Comparison of ENCODE assay signal across 24 cellular contexts in genomic region chr5:6087576-6087975, GRCh38.
"Had no signal": no experiment of that assay in that cellular context is flagged by ENCODE, and none has a peak within 500 bp of the region (broad histone marks: within the 10 kb centered on the region; RNA-seq: fewer than 3 reads in every experiment).

No MANE protein-coding gene starts in this region.

- H3K4me2 ChIP-seq: smooth muscle cell had no signal

- ATAC-seq: effector memory CD8-positive, alpha-beta T cell; gastrocnemius medialis; left lobe of liver; natural killer cell; pancreas; sciatic nerve; stimulated activated naive CD8-positive, alpha-beta T cell treated with anti-CD3 and anti-CD28 coated beads, Interleukin-15, amount 100 ng/mL, for 72 hours had no signal

- H3K9me3 ChIP-seq: gastrocnemius medialis, neutrophil, pancreas, thyroid gland, vagina had no signal

- H3K27me3 ChIP-seq: gastrocnemius medialis, neutrophil, pancreas, thyroid gland, vagina had no signal

- H3K4me1 ChIP-seq: gastrocnemius medialis, pancreas, thyroid gland had no signal

- H3K27ac ChIP-seq: coronary artery, gastrocnemius medialis, neutrophil, pancreas, thyroid gland, vagina had no signal

- H3K36me3 ChIP-seq: gastrocnemius medialis, neutrophil, pancreas, thyroid gland, vagina had no signal

- DNase-seq: dermis blood vessel endothelial cell; effector memory CD8-positive, alpha-beta T cell; erythroblast; foreskin fibroblast; gastrocnemius medialis; kidney; natural killer cell; pancreas; stimulated activated CD4-positive, alpha-beta T cell treated with anti-CD3 and anti-CD28 coated beads, Interleukin-12 subunit alpha, Interleukin-12 subunit beta, amount 100 ng/mL, for 4 hours; stimulated activated CD4-positive, alpha-beta T cell treated with anti-CD3 and anti-CD28 coated beads, Interleukin-1b, Interleukin-23, amount 100 ng/mL, for 48 hours; stimulated activated CD4-positive, alpha-beta T cell treated with anti-CD3 and anti-CD28 coated beads, Interleukin-4, amount 100 ng/mL, for 1 hour; stimulated activated CD8-positive, alpha-beta memory T cell treated with anti-CD3 and anti-CD28 coated beads, Interleukin-4, amount 100 ng/mL, for 48 hours; stimulated activated naive CD4-positive, alpha-beta T cell; stimulated activated naive CD8-positive, alpha-beta T cell treated with anti-CD3 and anti-CD28 coated beads, Interleukin-15, amount 100 ng/mL, for 72 hours; thyroid gland; trophoblast cell had no signal

- H3K4me3 ChIP-seq: coronary artery, gastrocnemius medialis, lung, pancreas, smooth muscle cell, thyroid gland, vagina had no signal

- FAIRE-seq: endometrium, kidney, pancreas had no signal
